In genomic region chr10:120632047-120632446, GRCh38 we compare ENCODE assay signal across 28 cellular contexts.
"Had no signal": no experiment of that assay in that cellular context is flagged by ENCODE, and none has a peak within 500 bp of the region (broad histone marks: within the 10 kb centered on the region; RNA-seq: fewer than 3 reads in every experiment).

No MANE protein-coding gene starts in this region.

- ATAC-seq: effector memory CD8-positive, alpha-beta T cell; esophagus mucosa; foreskin keratinocyte; gastroesophageal sphincter; heart left ventricle; left lobe of liver; natural killer cell treated with Interleukin-12 subunit alpha and Interleukin-12 subunit beta and Interleukin-15 and Interleukin-18, amount 100 ng/mL, for 72 hours; stimulated activated memory B cell treated with anti-CD40 and anti-IgM and Interleukin-4, amounts not matched to agents 10 μg/mL and 1 μg/mL and 100 μg/mL, for 72 hours; stimulated activated naive CD8-positive, alpha-beta T cell treated with anti-CD3 and anti-CD28 coated beads, Interleukin-15, Interleukin-2, amounts not matched to agents 100 U/mL and 50 U/mL, for 24 hours had no signal

- H3K9me3 Mint-ChIP-seq: effector memory CD8-positive, alpha-beta T cell; natural killer cell treated with Interleukin-12 subunit alpha and Interleukin-12 subunit beta and Interleukin-15 and Interleukin-18, amount 100 ng/mL, for 72 hours; neural crest cell had no signal

- H3K4me3 Mint-ChIP-seq: effector memory CD8-positive, alpha-beta T cell; memory B cell; natural killer cell treated with Interleukin-12 subunit alpha and Interleukin-12 subunit beta and Interleukin-15 and Interleukin-18, amount 100 ng/mL, for 72 hours; neural crest cell; stimulated activated memory B cell treated with anti-CD40 and anti-IgM and Interleukin-4, amounts not matched to agents 10 μg/mL and 1 μg/mL and 100 μg/mL, for 72 hours; type B pancreatic cell had no signal

- H3K4me1 Mint-ChIP-seq: memory B cell; neural crest cell; stimulated activated memory B cell treated with anti-CD40 and anti-IgM and Interleukin-4, amounts not matched to agents 10 μg/mL and 1 μg/mL and 100 μg/mL, for 72 hours had no signal

- FAIRE-seq: kidney, urothelium cell line had no signal

- H3K27ac Mint-ChIP-seq: effector memory CD8-positive, alpha-beta T cell; memory B cell; natural killer cell treated with Interleukin-12 subunit alpha and Interleukin-12 subunit beta and Interleukin-15 and Interleukin-18, amount 100 ng/mL, for 72 hours; progenitor cell of endocrine pancreas; stimulated activated memory B cell treated with anti-CD40 and anti-IgM and Interleukin-4, amounts not matched to agents 10 μg/mL and 1 μg/mL and 100 μg/mL, for 72 hours; type B pancreatic cell had no signal

- H3K36me3 Mint-ChIP-seq: memory B cell; natural killer cell treated with Interleukin-12 subunit alpha and Interleukin-12 subunit beta and Interleukin-15 and Interleukin-18, amount 100 ng/mL, for 72 hours; stimulated activated memory B cell treated with anti-CD40 and anti-IgM and Interleukin-4, amounts not matched to agents 10 μg/mL and 1 μg/mL and 100 μg/mL, for 72 hours; type B pancreatic cell had no signal

- H3K4me3 ChIP-seq: gastroesophageal sphincter, heart left ventricle, hepatocyte, lung, right atrium auricular region, skin epidermis, spleen, testis, tibial artery had no signal

- DNase-seq: cortex of kidney; effector memory CD8-positive, alpha-beta T cell; foreskin keratinocyte; heart left ventricle; kidney; spleen; stimulated activated CD4-positive, alpha-beta T cell treated with anti-CD3 and anti-CD28 coated beads, Interleukin-4, amount 100 ng/mL, for 4 hours; stimulated activated naive CD8-positive, alpha-beta T cell treated with anti-CD3 and anti-CD28 coated beads, Interleukin-15, Interleukin-2, amounts not matched to agents 100 U/mL and 50 U/mL, for 24 hours; substantia nigra; testis; tibial artery had no signal

- H3K9me3 ChIP-seq: neutrophil, testis had no signal

- H3K4me1 ChIP-seq: foreskin keratinocyte, gastroesophageal sphincter, heart left ventricle, parathyroid adenoma, right atrium auricular region, spleen, testis, tibial artery had no signal

- H3K27me3 ChIP-seq: hepatocyte, neutrophil, right atrium auricular region, testis, tibial artery had no signal

- H3K79me2 ChIP-seq: hepatocyte, parathyroid adenoma had no signal

- H3K9ac ChIP-seq: parathyroid adenoma had no signal

- H3K36me3 ChIP-seq: gastroesophageal sphincter, heart left ventricle, neutrophil, right atrium auricular region, spleen, tibial artery had no signal

- H2AFZ ChIP-seq: hepatocyte, parathyroid adenoma had no signal

- H3K4me2 ChIP-seq: hepatocyte had no signal

- H3K27ac ChIP-seq: epithelial cell of prostate, foreskin keratinocyte, gastroesophageal sphincter, heart left ventricle, hepatocyte, neutrophil, parathyroid adenoma, right atrium auricular region, skin epidermis, spleen, testis, tibial artery had no signal
